In the genomic region with DNA sequence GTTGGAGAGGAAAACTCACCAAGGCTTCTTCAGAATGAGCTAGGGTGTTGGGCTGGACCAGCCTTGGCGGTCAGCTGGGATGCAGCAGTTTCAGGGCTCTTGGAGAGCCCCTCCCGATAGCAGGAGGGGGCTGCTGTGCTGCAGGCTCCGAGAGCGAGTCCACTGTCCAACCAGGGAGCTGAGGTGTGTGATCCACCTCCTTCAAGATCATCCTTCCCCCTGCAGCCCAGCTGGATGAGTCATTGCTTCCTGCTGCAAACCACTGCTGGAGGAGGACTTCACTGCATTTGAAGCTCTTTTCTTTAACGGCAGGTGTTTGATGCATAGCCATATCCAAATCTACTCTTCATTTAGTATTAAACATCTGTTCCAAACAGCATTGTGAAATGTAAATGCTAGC, we compare ENCODE assay signal across 13 cellular contexts. TPM values are rescaled to one million over a fixed set of nuclear protein-coding genes. Genes with fewer than 3 reads are reported as not detected.
DNase-seq lines count a peak whose midpoint lies in the region; ATAC-seq, FAIRE-seq and TF ChIP-seq lines count a peak whose summit lies in the region.
"Had no signal": no experiment of that assay in that cellular context is flagged by ENCODE, and none has a peak within 500 bp of the region (broad histone marks: within the 10 kb centered on the region; RNA-seq: fewer than 3 reads in every experiment).

No MANE protein-coding gene starts in this region.

- no peak for ATAC-seq in heart left ventricle
- ATAC-seq in HG03025 (IDR thresholded peaks at IDR 0.05; ENCODE audit: low FRiP score, unreplicated experiment): no peak
- ATAC-seq: Panc1 had no signal

- H3K27ac ChIP-seq in right atrium auricular region: no peak overlapping the region
- no peak overlapping the region for H3K27ac ChIP-seq in heart left ventricle
- H3K27ac ChIP-seq: suprapubic skin had no signal

- no peak for TF ChIP-seq POLR2A in heart left ventricle (IDR thresholded peaks at IDR 0.05)

- no peaks in the 10 kb centered on the region for H3K36me3 ChIP-seq in right atrium auricular region
- no peaks in the 10 kb centered on the region for H3K36me3 ChIP-seq in heart left ventricle
- no peaks in the 10 kb centered on the region for H3K36me3 ChIP-seq in bronchial epithelial cell (ENCODE audit: control insufficient read depth, insufficient read depth, low read length)
- H3K36me3 ChIP-seq: suprapubic skin had no signal

- H3K4me1 ChIP-seq in right atrium auricular region (no peaks in the 10 kb centered on the region), heart left ventricle (peaks cover 0 to 8% (median 0%) of the 10 kb centered on the region in 12 donors)

- H3K27me3 ChIP-seq in right atrium auricular region: no peaks in the 10 kb centered on the region
- H3K27me3 ChIP-seq in heart left ventricle: peaks cover 0 to 13% (median 0%) of the 10 kb centered on the region in 9 donors
- H3K27me3 ChIP-seq in bronchial epithelial cell (ENCODE audit: control insufficient read depth, insufficient read depth, low read length): no peaks in the 10 kb centered on the region

- FAIRE-seq in bronchial epithelial cell (lab: Jason Lieb, UNC): no peak
- FAIRE-seq in urothelium cell line (lab: Jason Lieb, UNC): no peak
- FAIRE-seq in GM19239 (lab: Jason Lieb, UNC): no peak
- FAIRE-seq: TTC549 had no signal

- DNase-seq in right atrium auricular region (ENCODE audit: low spot score) (peak; percentile 26), heart left ventricle (no peak), MV-4-11 (lab: John Stamatoyannopoulos, UW) (peak; percentile 67), bronchial epithelial cell (ENCODE audit: low read depth) (peak; percentile 9), urothelium cell line (ENCODE audit: low spot score) (peak; percentile 79), NCI-H1092 (lab: John Stamatoyannopoulos, UW) (no peak), GM19239 (ENCODE audit: insufficient read length, low spot score) (no peak)
- DNase-seq: cortex of kidney, NCI-H2107 had no signal

- 62 to 71% (median 69%) methylated on average over 2 to 5 of the region's 5 CpGs for WGBS in heart left ventricle, 4 donors

- H3K9me3 ChIP-seq in right atrium auricular region (no peaks in the 10 kb centered on the region), heart left ventricle (no peaks in the 10 kb centered on the region)
- H3K9me3 ChIP-seq: suprapubic skin had no signal

- no peak overlapping the region for H3K4me3 ChIP-seq in right atrium auricular region
- H3K4me3 ChIP-seq in heart left ventricle: no peak overlapping the region
- no peak overlapping the region for H3K4me3 ChIP-seq in bronchial epithelial cell (ENCODE audit: low read depth, low read length)
- H3K4me3 ChIP-seq: suprapubic skin had no signal

- TF ChIP-seq CTCF in right atrium auricular region (IDR thresholded peaks at IDR 0.05) (no peak), heart left ventricle (IDR thresholded peaks at IDR 0.05) (no peak), bronchial epithelial cell (IDR thresholded peaks at IDR 0.05; ENCODE audit: insufficient read depth, low read length, severe bottlenecking) (no peak)

- intact Hi-C loops in heart left ventricle (cut with DNase I): no loop called here

RNA-seq across cellular contexts. Expression of a gene that starts 54.2 kb away (rescaled TPM):
- total RNA-seq in right atrium auricular region (1 to 10 TPM; 5.8 to 6.9 TPM), heart left ventricle (1 to 10 TPM; 3.6 to 8.8 (median 7.2) TPM), bronchial epithelial cell (0.26 TPM in 1 of 2 replicates, not detected in the other)
- polyA plus RNA-seq in heart left ventricle: 1 to 10 TPM; 4.3 TPM

Comparison
In these comparisons a context has a peak if more than half of its experiments do, and no peak if none do; other contexts are left out.
1. DNase-seq: peak in right atrium auricular region (single experiment), MV-4-11 (single experiment), bronchial epithelial cell (single experiment) and urothelium cell line (single experiment); none in heart left ventricle (0 of 5), NCI-H1092 (single experiment) and GM19239 (single experiment).